In genomic region chr22:24525416-24526037, GRCh38 we compare ENCODE assay signal across 8 cellular contexts. TPM values are rescaled to one million over a fixed set of nuclear protein-coding genes. Genes with fewer than 3 reads are reported as not detected.
DNase-seq lines count a peak whose midpoint lies in the region; ATAC-seq, FAIRE-seq and TF ChIP-seq lines count a peak whose summit lies in the region.

No MANE protein-coding gene starts in this region.

- peak; percentile 66 for FAIRE-seq in HTR-8/SVneo (lab: Jason Lieb, UNC)

- no peaks in the 10 kb centered on the region for H3K27me3 ChIP-seq in Peyer's patch
- no peaks in the 10 kb centered on the region for H3K27me3 ChIP-seq in thoracic aorta (replicated peaks; ENCODE audit: insufficient read depth)

- peak; percentile 77 for ATAC-seq in GM19324 (IDR thresholded peaks at IDR 0.05; ENCODE audit: low FRiP score, unreplicated experiment)
- ATAC-seq in thoracic aorta (ENCODE audit: insufficient number of reproducible peaks, low FRiP score, low read depth): peak; percentile 24

- peak in 11 of 14 donors; percentile 8 to 61 (median 30) for DNase-seq in C1 segment of cervical spinal cord (lab: John Stamatoyannopoulos, UW)
- peak; percentile 64 for DNase-seq in HTR-8/SVneo (ENCODE audit: insufficient read length, low spot score)
- peak; percentile 80 to 94 (median 85) for DNase-seq in Peyer's patch
- DNase-seq in activated T-cell treated with anti-CD3 and anti-CD28 coated beads, Interleukin-2, amount 50 U/mL, for 48 hours: peak; percentile 90 to 92
- peak; percentile 72 for DNase-seq in fibroblast of the aortic adventitia (ENCODE audit: low read depth)
- DNase-seq in nucleus accumbens (lab: John Stamatoyannopoulos, UW): peak in 44 of 56 donors; percentile 6 to 80 (median 36)
- peak; percentile 28 for DNase-seq in thoracic aorta (ENCODE audit: low spot score)

- peaks cover 0 to 12% (median 0%) of the 10 kb centered on the region in 4 donors for H3K4me1 ChIP-seq in Peyer's patch
- peaks cover 3 to 28% of the 10 kb centered on the region in 2 donors for H3K4me1 ChIP-seq in thoracic aorta (ENCODE audit: control insufficient read depth in 1 of 2, low read depth in 2 of 2)

- no peak for TF ChIP-seq POLR2A in Peyer's patch (IDR thresholded peaks at IDR 0.05)

- H3K36me3 ChIP-seq in Peyer's patch (no peaks in the 10 kb centered on the region), thoracic aorta (no peaks in the 10 kb centered on the region)

- no peaks in the 10 kb centered on the region for H3K9me3 ChIP-seq in Peyer's patch
- H3K9me3 ChIP-seq in thoracic aorta: no peaks in the 10 kb centered on the region

- no peak overlapping the region for H3K4me3 ChIP-seq in Peyer's patch
- no peak overlapping the region for H3K4me3 ChIP-seq in fibroblast of the aortic adventitia (ENCODE audit: low read depth, low read length)
- no peak overlapping the region for H3K4me3 ChIP-seq in thoracic aorta

- TF ChIP-seq CTCF in Peyer's patch (IDR thresholded peaks at IDR 0.05) (peak; percentile 78 to 95 (median 86)), fibroblast of the aortic adventitia (IDR thresholded peaks at IDR 0.05; ENCODE audit: insufficient read depth, low read length) (peak; percentile 94), thoracic aorta (IDR thresholded peaks at IDR 0.05) (peak; percentile 78)

- H3K27ac ChIP-seq in Peyer's patch (no peak overlapping the region), thoracic aorta (no peak overlapping the region)

RNA-seq across cellular contexts. Expression of gene GUCD1, which starts 29.4 kb away (rescaled TPM):
- total RNA-seq in Peyer's patch (100 to 1,000 TPM; 167 to 585 (median 458) TPM), fibroblast of the aortic adventitia (ENCODE audit: low replicate concordance) (69.1 and 96.6 TPM in 2 replicates), thoracic aorta (10 to 100 TPM; 81.9 to 83.4 TPM)

RNA-seq across cellular contexts. Expression of gene SNRPD3, which starts 30.3 kb away (rescaled TPM):
- total RNA-seq in Peyer's patch: 100 to 1,000 TPM in 3 of 4 donors, 10 to 100 TPM in 1; 99.6 to 149 (median 131) TPM
- 50.7 and 112 TPM in 2 replicates for total RNA-seq in fibroblast of the aortic adventitia (ENCODE audit: low replicate concordance)
- total RNA-seq in thoracic aorta: 100 to 1,000 TPM in 1 of 2 donors, 10 to 100 TPM in 1; 98.0 to 153 TPM

RNA-seq across cellular contexts. Expression of gene UPB1, which starts 30.4 kb away (rescaled TPM):
- under 1 TPM in 1 of 4 donors, not detected in 3; 0.80 TPM for total RNA-seq in Peyer's patch
- 0.90 TPM in 1 of 2 replicates, not detected in the other for total RNA-seq in fibroblast of the aortic adventitia (ENCODE audit: low replicate concordance)
- 1 to 10 TPM; 1.5 to 2.7 TPM for total RNA-seq in thoracic aorta

Comparison
In these comparisons a context has a peak if more than half of its experiments do, and no peak if none do; other contexts are left out.
1. DNase-seq: peak in every context shown above with its lines; median percentile 91 in activated T-cell treated with anti-CD3 and anti-CD28 coated beads, Interleukin-2, amount 50 U/mL, for 48 hours; 85 in Peyer's patch; 72 in fibroblast of the aortic adventitia; 64 in HTR-8/SVneo; 36 in nucleus accumbens; 30 in C1 segment of cervical spinal cord; 28 in thoracic aorta.